1 cellular context compared by ENCODE assay signal in genomic region chr3:13648060-13648743, GRCh38.
TF ChIP-seq lines count a peak whose summit lies in the region.

No MANE protein-coding gene starts in this region.

TF ChIP-seq in K562, 482 proteins besides CTCF, POLR2A, EP300 and RAD21 (continued from another document and continues in another):
- TF ChIP-seq SNRNP70 (optimal IDR thresholded peaks at IDR 0.05; ENCODE audit: low read depth, low read length) (no peak), WHSC1 (IDR thresholded peaks at IDR 0.05; ENCODE audit: low read length) (no peak), ZBTB40 (IDR thresholded peaks at IDR 0.05) (no peak), ZBTB40 (CRISPR knock-in tag; IDR thresholded peaks at IDR 0.05) (no peak), ZNF449 (CRISPR knock-in tag; IDR thresholded peaks at IDR 0.05) (no peak), MAX (CRISPR knock-in tag; IDR thresholded peaks at IDR 0.05) (peak; percentile 37; the same call in 1 of the 2 replicates), SMAD4 (CRISPR knock-in tag; conservative IDR thresholded peaks at IDR 0.05) (no peak), LARP7 (IDR thresholded peaks at IDR 0.05) (peak; percentile 74; the same call in 1 of the 2 replicates), ATF1 (CRISPR knock-in tag; IDR thresholded peaks at IDR 0.05) (no peak), ATF1 (tag; IDR thresholded peaks at IDR 0.05) (peak; percentile 70), PTRF (tag; IDR thresholded peaks at IDR 0.05) (no peak), CBX2 (IDR thresholded peaks at IDR 0.05; ENCODE audit: insufficient read depth, low read length, poor library complexity, severe bottlenecking) (no peak), ATF6 (CRISPR knock-in tag; IDR thresholded peaks at IDR 0.05) (no peak), XRCC5 (IDR thresholded peaks at IDR 0.05; ENCODE audit: low read depth, low read length) (no peak), EP400 (IDR thresholded peaks at IDR 0.05) (no peak), ZFP30 (CRISPR knock-in tag; IDR thresholded peaks at IDR 0.05; ENCODE audit: borderline replicate concordance) (no peak), ZBED1 (IDR thresholded peaks at IDR 0.05) (no peak), GATAD2A (IDR thresholded peaks at IDR 0.05) (no peak), KLF10 (CRISPR knock-in tag; IDR thresholded peaks at IDR 0.05) (no peak), SOX6 (IDR thresholded peaks at IDR 0.05) (no peak), BRF2 (IDR thresholded peaks at IDR 0.05; ENCODE audit: borderline replicate concordance, insufficient read depth, insufficient read length) (no peak), ZNF121 (CRISPR knock-in tag; conservative IDR thresholded peaks at IDR 0.05) (no peak), ZNF77 (CRISPR knock-in tag; IDR thresholded peaks at IDR 0.05) (no peak), NUFIP1 (IDR thresholded peaks at IDR 0.05; ENCODE audit: partially characterized antibody) (peak; percentile 73), CBX3 (IDR thresholded peaks at IDR 0.05; ENCODE audit: borderline replicate concordance in 1 of 2, low read length in 2 of 2) (no peak), RFX1 (IDR thresholded peaks at IDR 0.05) (no peak), USF2 (CRISPR knock-in tag; IDR thresholded peaks at IDR 0.05) (no peak), CEBPG (CRISPR knock-in tag; IDR thresholded peaks at IDR 0.05) (0 out of 2 replicates have a peak, but pooled peaks have one; percentile 14), CEBPG (tag; conservative IDR thresholded peaks at IDR 0.05 in 1 of 2, IDR thresholded peaks at IDR 0.05 in 1 of 2) (no peak), MED1 (CRISPR knock-in tag; IDR thresholded peaks at IDR 0.05; ENCODE audit: borderline replicate concordance) (no peak), NCOA1 (IDR thresholded peaks at IDR 0.05; ENCODE audit: low read depth) (no peak), KLF16 (IDR thresholded peaks at IDR 0.05) (no peak), SREBF2 (CRISPR knock-in tag; IDR thresholded peaks at IDR 0.05) (no peak), RBFOX2 (IDR thresholded peaks at IDR 0.05; ENCODE audit: low read depth, low read length) (no peak), EHMT2 (IDR thresholded peaks at IDR 0.05) (no peak), CHCHD3 (CRISPR knock-in tag; IDR thresholded peaks at IDR 0.05) (no peak), ZNF740 (CRISPR knock-in tag; IDR thresholded peaks at IDR 0.05) (peak; percentile 84), ZNF740 (tag; IDR thresholded peaks at IDR 0.05) (0 out of 4 replicates have a peak, but pooled peaks of 1 of the 2 experiments have one; percentile 21), ZNF79 (CRISPR knock-in tag; IDR thresholded peaks at IDR 0.05; ENCODE audit: low read depth) (no peak), ZNF57 (CRISPR knock-in tag; IDR thresholded peaks at IDR 0.05) (no peak), MYC (IDR thresholded peaks at IDR 0.05; ENCODE audit: low read depth, low read length) (no peak), MYC (CRISPR knock-in tag; IDR thresholded peaks at IDR 0.05; ENCODE audit: borderline replicate concordance, low read depth) (no peak), MTA2 (IDR thresholded peaks at IDR 0.05; ENCODE audit: low read depth) (no peak), HLTF (IDR thresholded peaks at IDR 0.05) (peak; percentile 35; the same call in 1 of the 2 replicates), PATZ1 (CRISPR knock-in tag; IDR thresholded peaks at IDR 0.05; ENCODE audit: borderline replicate concordance) (no peak), ZNF655 (CRISPR knock-in tag; IDR thresholded peaks at IDR 0.05) (no peak)
